In genomic region chr1:181105134-181106021, GRCh38 we compare ENCODE assay signal across 8 cellular contexts. TPM values are rescaled to one million over a fixed set of nuclear protein-coding genes. Genes with fewer than 3 reads are reported as not detected.
DNase-seq lines count a peak whose midpoint lies in the region; ATAC-seq and TF ChIP-seq lines count a peak whose summit lies in the region.

No MANE protein-coding gene starts in this region.

- peak overlapping the region; percentile 77 for H3K9ac ChIP-seq in MM.1S (ENCODE audit: low read length)

- DNase-seq in EL (peak; percentile 89), H7 (peak; percentile 98), MM.1S (peak; percentile 98), SIG-M5 treated with dmso at 0.1 percent for 504 hours (lab: John Stamatoyannopoulos, UW; ENCODE audit: unreplicated experiment) (peak; percentile 90), foreskin keratinocyte (peak in 1 of 2 donors; percentile 65), stromal cell of bone marrow (ENCODE audit: low read depth) (peak; percentile 80)
- peak; percentile 87 for DNase-seq in activated gamma-delta T cell treated with anti-CD3 and anti-CD28 coated beads, Interleukin-2, amount 50 U/mL, for 16 hours (ENCODE audit: low read depth)

- H3K27ac ChIP-seq in MM.1S (ENCODE audit: low read length): peak overlapping the region; percentile 34; the same call in 1 of the 2 replicates
- peak overlapping the region; percentile 99 for H3K27ac ChIP-seq in foreskin keratinocyte

- no peak for TF ChIP-seq CTCF in MM.1S (IDR thresholded peaks at IDR 0.05; ENCODE audit: low read length)
- no peak for TF ChIP-seq CTCF in foreskin keratinocyte (conservative IDR thresholded peaks at IDR 0.05)

- H3K9me3 ChIP-seq in MM.1S (replicated peaks; ENCODE audit: insufficient read depth, low read length) (no peaks in the 10 kb centered on the region), neuron (ENCODE audit: low read length) (no peaks in the 10 kb centered on the region)

- no peaks in the 10 kb centered on the region for H3K36me3 ChIP-seq in H7 (replicated peaks; ENCODE audit: control insufficient read depth, insufficient read depth, low read length)
- no peaks in the 10 kb centered on the region for H3K36me3 ChIP-seq in MM.1S (replicated peaks; ENCODE audit: insufficient read depth, low read length)
- H3K36me3 ChIP-seq in neuron (ENCODE audit: insufficient read depth, low read length): no peaks in the 10 kb centered on the region

- H3K4me1 ChIP-seq in MM.1S (ENCODE audit: low read length): peaks cover 18% of the 10 kb centered on the region
- peaks cover 39% of the 10 kb centered on the region for H3K4me1 ChIP-seq in foreskin keratinocyte
- peaks cover 34% of the 10 kb centered on the region for H3K4me1 ChIP-seq in neuron (ENCODE audit: insufficient read depth, low read length)

- H3K79me2 ChIP-seq in MM.1S (ENCODE audit: low read length): no peaks in the 10 kb centered on the region

- H3F3A ChIP-seq in MM.1S (ENCODE audit: insufficient read depth, low read length): 0 out of 2 replicates have a peak, but pooled peaks cover 13% of the 10 kb centered on the region

- peak overlapping the region; percentile 79 for H2AFZ ChIP-seq in MM.1S (ENCODE audit: low read length)
- H2AFZ ChIP-seq in neuron (ENCODE audit: low read depth, low read length): peak overlapping the region; percentile 91

- H4K20me1 ChIP-seq in MM.1S (ENCODE audit: insufficient read depth, low read length): no peaks in the 10 kb centered on the region

- H3K4me3 ChIP-seq in H7 (ENCODE audit: insufficient read depth, low read depth, low read length) (peak overlapping the region; percentile 68), MM.1S (ENCODE audit: low read length) (peak overlapping the region; percentile 79), neuron (ENCODE audit: low read length) (peak overlapping the region; percentile 88)

- peak overlapping the region; percentile 92 for H3K4me2 ChIP-seq in MM.1S (ENCODE audit: low read depth, low read length)

- no peaks in the 10 kb centered on the region for H3K9me2 ChIP-seq in MM.1S (replicated peaks; ENCODE audit: insufficient read depth, low read length)

- ATAC-seq in foreskin keratinocyte: peak; percentile 84

- H3K27me3 ChIP-seq in H7 (ENCODE audit: control insufficient read depth, insufficient read depth, low read length): peaks cover 61% of the 10 kb centered on the region
- H3K27me3 ChIP-seq in MM.1S (replicated peaks; ENCODE audit: insufficient read depth, low read length): peaks cover 20% of the 10 kb centered on the region
- no peaks in the 10 kb centered on the region for H3K27me3 ChIP-seq in foreskin keratinocyte
- H3K27me3 ChIP-seq in neuron (ENCODE audit: insufficient read depth, low read length): no peaks in the 10 kb centered on the region

RNA-seq across cellular contexts. Expression of gene IER5, which starts 16.9 kb away (rescaled TPM):
- total RNA-seq in H7 (2014; rRNA removed; shearing (Covaris generic)): 18.0 and 18.8 TPM in 2 replicates
- 39.4 and 46.5 TPM in 2 replicates for total RNA-seq in foreskin keratinocyte
- polyA plus RNA-seq in foreskin keratinocyte: 36.5 and 39.7 TPM in 2 replicates
